ENCODE assay signal across 31 cellular contexts in the genomic region with DNA sequence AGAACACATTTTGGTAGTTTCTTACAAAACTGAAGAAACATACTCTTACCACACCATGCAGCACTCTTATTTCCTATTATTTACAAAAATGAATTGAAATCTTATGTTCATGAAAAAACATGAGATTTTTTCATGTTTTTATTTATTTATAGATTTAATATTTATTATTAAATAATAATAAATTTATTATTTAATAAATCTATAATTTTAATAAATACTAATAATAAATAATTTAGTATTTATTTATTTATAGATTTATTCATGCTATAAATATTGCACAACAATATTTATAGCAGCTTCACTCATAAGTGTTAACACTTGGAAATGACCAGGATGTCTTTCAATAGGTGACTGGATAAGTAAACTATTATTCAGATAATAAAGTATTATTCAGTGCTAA.
"Had no signal": no experiment of that assay in that cellular context is flagged by ENCODE, and none has a peak within 500 bp of the region (broad histone marks: within the 10 kb centered on the region; RNA-seq: fewer than 3 reads in every experiment).

No MANE protein-coding gene starts in this region.

- H3K27me3 Mint-ChIP-seq: activated CD4-positive, alpha-beta memory T cell treated with anti-CD3 and anti-CD28 coated beads for 36 hours; activated CD4-positive, alpha-beta T cell treated with anti-CD3 and anti-CD28 coated beads for 36 hours; activated CD4-positive, alpha-beta T cell treated with anti-CD3 and anti-CD28 coated beads, Interleukin-2, amount 10 ng/mL, durations not matched to agents 24 days and 14 days; activated CD8-positive, alpha-beta memory T cell treated with anti-CD3 and anti-CD28 coated beads, Interleukin-2, amount 10 ng/mL, durations not matched to agents 7 days and 5 days; activated naive CD4-positive, alpha-beta T cell treated with anti-CD3 and anti-CD28 coated beads, Interleukin-2, amount 10 ng/mL, durations not matched to agents 7 days and 5 days; activated naive CD8-positive, alpha-beta T cell; activated T-cell treated with anti-CD3 and anti-CD28 coated beads, Interleukin-2, amount 50 U/mL, for 24 hours; central memory CD8-positive, alpha-beta T cell; effector memory CD8-positive, alpha-beta T cell; T-helper 17 cell had no signal

- H3K27me3 ChIP-seq: brain microvascular endothelial cell, esophagus squamous epithelium had no signal

- H3K9me3 ChIP-seq: esophagus squamous epithelium had no signal

- FAIRE-seq: bronchial epithelial cell had no signal

- H3K4me3 ChIP-seq: esophagus squamous epithelium had no signal

- ATAC-seq: activated CD4-positive, alpha-beta T cell treated with anti-CD3 and anti-CD28 coated beads for 36 hours; activated CD8-positive, alpha-beta memory T cell treated with anti-CD3 and anti-CD28 coated beads, Interleukin-2, amount 10 ng/mL, durations not matched to agents 7 days and 5 days; activated CD8-positive, alpha-beta T cell treated with anti-CD3 and anti-CD28 coated beads, Interleukin-2, amount 10 ng/mL, durations not matched to agents 7 days and 5 days; activated T-cell treated with anti-CD3 and anti-CD28 coated beads, Interleukin-2, amount 50 U/mL, for 72 hours; effector memory CD8-positive, alpha-beta T cell; T-helper 17 cell had no signal

- H3K4me1 Mint-ChIP-seq: activated CD4-positive, alpha-beta T cell treated with anti-CD3 and anti-CD28 coated beads for 36 hours; activated CD4-positive, alpha-beta T cell treated with anti-CD3 and anti-CD28 coated beads, Interleukin-2, amount 10 ng/mL, durations not matched to agents 24 days and 14 days; activated CD8-positive, alpha-beta memory T cell treated with anti-CD3 and anti-CD28 coated beads, Interleukin-2, amount 10 ng/mL, durations not matched to agents 7 days and 5 days; activated naive CD4-positive, alpha-beta T cell treated with anti-CD3 and anti-CD28 coated beads, Interleukin-2, amount 10 ng/mL, durations not matched to agents 7 days and 5 days; central memory CD8-positive, alpha-beta T cell; T-helper 17 cell had no signal

- H3K27ac Mint-ChIP-seq: activated CD4-positive, alpha-beta memory T cell treated with anti-CD3 and anti-CD28 coated beads for 36 hours; activated CD4-positive, alpha-beta T cell treated with anti-CD3 and anti-CD28 coated beads for 36 hours; activated CD4-positive, alpha-beta T cell treated with anti-CD3 and anti-CD28 coated beads, Interleukin-2, amount 10 ng/mL, durations not matched to agents 24 days and 14 days; activated CD8-positive, alpha-beta memory T cell treated with anti-CD3 and anti-CD28 coated beads, Interleukin-2, amount 10 ng/mL, durations not matched to agents 7 days and 5 days; activated CD8-positive, alpha-beta T cell treated with anti-CD3 and anti-CD28 coated beads, Interleukin-2, amount 10 ng/mL, durations not matched to agents 7 days and 5 days; activated naive CD4-positive, alpha-beta T cell treated with anti-CD3 and anti-CD28 coated beads, Interleukin-2, amount 10 ng/mL, durations not matched to agents 7 days and 5 days; activated naive CD8-positive, alpha-beta T cell; activated T-cell treated with anti-CD3 and anti-CD28 coated beads, Interleukin-2, amount 50 U/mL, for 24 hours; activated T-cell treated with anti-CD3 and anti-CD28 coated beads, Interleukin-2, amount 50 U/mL, for 72 hours; effector memory CD8-positive, alpha-beta T cell; T-helper 17 cell had no signal

- H3K36me3 ChIP-seq: brain microvascular endothelial cell, esophagus squamous epithelium, WERI-Rb-1 had no signal

- H3K27ac ChIP-seq: brain microvascular endothelial cell, epithelial cell of prostate, esophagus squamous epithelium, WERI-Rb-1 had no signal

- H3K4me3 Mint-ChIP-seq: activated CD4-positive, alpha-beta memory T cell treated with anti-CD3 and anti-CD28 coated beads for 36 hours; activated CD4-positive, alpha-beta T cell treated with anti-CD3 and anti-CD28 coated beads for 36 hours; activated CD4-positive, alpha-beta T cell treated with anti-CD3 and anti-CD28 coated beads, Interleukin-2, amount 10 ng/mL, durations not matched to agents 24 days and 14 days; activated CD8-positive, alpha-beta memory T cell treated with anti-CD3 and anti-CD28 coated beads, Interleukin-2, amount 10 ng/mL, durations not matched to agents 7 days and 5 days; activated CD8-positive, alpha-beta T cell treated with anti-CD3 and anti-CD28 coated beads, Interleukin-2, amount 10 ng/mL, durations not matched to agents 7 days and 5 days; activated naive CD4-positive, alpha-beta T cell treated with anti-CD3 and anti-CD28 coated beads, Interleukin-2, amount 10 ng/mL, durations not matched to agents 7 days and 5 days; activated naive CD8-positive, alpha-beta T cell; activated T-cell treated with anti-CD3 and anti-CD28 coated beads, Interleukin-2, amount 50 U/mL, for 24 hours; activated T-cell treated with anti-CD3 and anti-CD28 coated beads, Interleukin-2, amount 50 U/mL, for 72 hours; central memory CD8-positive, alpha-beta T cell; effector memory CD8-positive, alpha-beta T cell; T-helper 17 cell had no signal

- DNase-seq: activated CD4-positive, alpha-beta memory T cell treated with anti-CD3 and anti-CD28 coated beads for 36 hours; activated CD4-positive, alpha-beta T cell treated with anti-CD3 and anti-CD28 coated beads for 36 hours; activated CD4-positive, alpha-beta T cell treated with anti-CD3 and anti-CD28 coated beads, Interleukin-2, amount 10 ng/mL, durations not matched to agents 24 days and 14 days; activated CD4-positive, CD25-positive, alpha-beta regulatory T cell; activated CD4-positive, CD25-positive, alpha-beta regulatory T cell treated with anti-CD3 and anti-CD28 coated beads, Interleukin-2, amount 50 U/mL, for 72 hours; activated CD8-positive, alpha-beta memory T cell treated with anti-CD3 and anti-CD28 coated beads, Interleukin-2, amount 10 ng/mL, durations not matched to agents 7 days and 5 days; activated CD8-positive, alpha-beta memory T cell treated with anti-CD3 and anti-CD28 coated beads, Interleukin-2, amount 50 U/mL, for 48 hours; activated CD8-positive, alpha-beta T cell treated with anti-CD3 and anti-CD28 coated beads, Interleukin-2, amount 10 ng/mL, durations not matched to agents 7 days and 5 days; activated gamma-delta T cell; activated naive CD4-positive, alpha-beta T cell; activated naive CD4-positive, alpha-beta T cell treated with anti-CD3 and anti-CD28 coated beads, Interleukin-2, amount 10 ng/mL, durations not matched to agents 7 days and 5 days; activated T-cell treated with anti-CD3 and anti-CD28 coated beads for 4 hours; activated T-cell treated with anti-CD3 and anti-CD28 coated beads, Interleukin-2, amount 50 U/mL, for 24 hours; activated T-cell treated with anti-CD3 and anti-CD28 coated beads, Interleukin-2, amount 50 U/mL, for 72 hours; amniotic stem cell; anterior cingulate cortex; brain microvascular endothelial cell; cortex of kidney; dermis blood vessel endothelial cell; effector CD4-positive, alpha-beta T cell; effector memory CD8-positive, alpha-beta T cell; esophagus squamous epithelium; foreskin melanocyte; head of caudate nucleus; T-helper 1 cell; T-helper 17 cell; WERI-Rb-1 had no signal

- H3K4me1 ChIP-seq: esophagus squamous epithelium had no signal

- H3K9me3 Mint-ChIP-seq: activated CD4-positive, alpha-beta T cell treated with anti-CD3 and anti-CD28 coated beads, Interleukin-2, amount 10 ng/mL, durations not matched to agents 24 days and 14 days had no signal

- H3K36me3 Mint-ChIP-seq: activated CD4-positive, alpha-beta memory T cell treated with anti-CD3 and anti-CD28 coated beads for 36 hours; activated CD8-positive, alpha-beta memory T cell treated with anti-CD3 and anti-CD28 coated beads, Interleukin-2, amount 10 ng/mL, durations not matched to agents 7 days and 5 days; activated naive CD4-positive, alpha-beta T cell treated with anti-CD3 and anti-CD28 coated beads, Interleukin-2, amount 10 ng/mL, durations not matched to agents 7 days and 5 days; activated naive CD8-positive, alpha-beta T cell had no signal
